ENCODE assay signal across 14 cellular contexts in the genomic region with DNA sequence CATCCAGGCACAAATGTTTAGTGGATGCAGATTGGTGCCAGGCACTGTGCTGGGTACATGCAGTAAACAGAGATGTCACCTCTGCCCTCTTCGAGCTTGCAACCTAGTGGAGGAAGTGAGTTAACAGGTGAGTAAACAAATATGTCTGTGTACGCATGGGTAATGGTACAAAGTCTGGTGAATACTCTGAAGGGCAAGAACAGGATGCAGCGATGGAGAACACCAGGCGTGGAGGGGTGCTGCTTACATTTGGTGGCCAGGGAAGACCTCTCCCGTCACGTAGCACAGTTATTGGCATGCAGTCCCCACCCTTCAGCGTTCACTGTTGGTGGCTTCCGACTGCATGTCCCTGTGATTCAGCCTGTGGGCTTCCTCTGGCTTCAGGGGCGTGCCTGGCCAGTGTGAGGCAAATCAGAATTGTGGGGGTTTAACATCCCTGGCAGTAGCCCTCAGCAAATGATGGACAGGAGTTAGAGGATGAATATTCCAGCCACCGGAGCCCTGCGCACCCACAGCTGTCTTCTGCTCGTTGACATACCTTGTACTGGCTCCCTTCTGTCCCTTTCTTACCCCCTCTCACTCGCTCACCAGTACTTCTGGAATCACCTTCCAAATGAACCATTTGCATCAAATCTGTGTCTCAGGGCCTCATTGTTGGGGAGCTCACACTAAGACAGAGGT. TPM values are rescaled to one million over a fixed set of nuclear protein-coding genes. Genes with fewer than 3 reads are reported as not detected.
A peak's percentile ranks its signal among the peaks of the same experiment; 100 is the strongest.
DNase-seq lines count a peak whose midpoint lies in the region; ATAC-seq and TF ChIP-seq lines count a peak whose summit lies in the region.
"Had no signal": no experiment of that assay in that cellular context is flagged by ENCODE, and none has a peak within 500 bp of the region (broad histone marks: within the 10 kb centered on the region; RNA-seq: fewer than 3 reads in every experiment).

No MANE protein-coding gene starts in this region.

- H3K4me3 Mint-ChIP-seq in WTC11: no peak overlapping the region
- no peak overlapping the region for H3K4me3 Mint-ChIP-seq in memory B cell
- no peak overlapping the region for H3K4me3 Mint-ChIP-seq in activated CD4-positive, alpha-beta T cell treated with anti-CD3 and anti-CD28 coated beads for 36 hours
- H3K4me3 Mint-ChIP-seq: activated CD8-positive, alpha-beta memory T cell treated with anti-CD3 and anti-CD28 coated beads, Interleukin-2, amount 10 ng/mL, durations not matched to agents 7 days and 5 days had no signal

- H3K27me3 ChIP-seq in IMR-90 (ENCODE audit: control insufficient read depth, insufficient read depth, low read length) (peaks cover 26% of the 10 kb centered on the region), brain microvascular endothelial cell (replicated peaks) (no peaks in the 10 kb centered on the region)

- intact Hi-C loops in IMR-90 (cut with micrococcal nuclease): no loop called here
- intact Hi-C loops in activated CD4-positive, alpha-beta T cell treated with anti-CD3 and anti-CD28 coated beads for 36 hours (cut with DNase I, micrococcal nuclease): no loop called here

- peak overlapping the region; percentile 23 for H2AFZ ChIP-seq in IMR-90 (replicated peaks; ENCODE audit: low read length, poor library complexity)

- H3K4ac ChIP-seq in IMR-90 (ENCODE audit: low read depth, low read length): no peak overlapping the region

- no peak overlapping the region for H3K4me3 ChIP-seq in IMR-90 (ENCODE audit: insufficient read depth, low read depth, low read length)
- H3K4me3 ChIP-seq in brain microvascular endothelial cell (ENCODE audit: low read depth, low read length): no peak overlapping the region

- TF ChIP-seq RAD21 in IMR-90 (IDR thresholded peaks at IDR 0.05; ENCODE audit: low read length): no peak

- no peak overlapping the region for H3K27ac ChIP-seq in IMR-90 (ENCODE audit: insufficient read depth, low read length)
- H3K27ac ChIP-seq in brain microvascular endothelial cell: no peak overlapping the region

- CTCF ChIA-PET in IMR-90 (lab: Yijun Ruan, JAX): no interaction called here
- CTCF ChIA-PET in WTC11 (lab: Charles Lee): interaction anchor here (1.0 to 2.4 kb wide), 7 partner anchors 9 to 188 kb away, joined by 3 to 9 read pairs (median 4); no protein-coding TSS in a partner anchor
- CTCF ChIA-PET in activated CD4-positive, alpha-beta T cell treated with anti-CD3 and anti-CD28 coated beads for 36 hours (lab: Charles Lee): interaction anchor here (0.5 to 2.6 kb wide), 5 partner anchors 18 to 210 kb away, joined by 3 to 15 read pairs (median 3); no protein-coding TSS in a partner anchor

- BruUV-seq in IMR-90 (replicated peaks; lab: Mats Ljungman, UMichigan): no TSS peak

- no peaks in the 10 kb centered on the region for H3K9me1 ChIP-seq in IMR-90 (ENCODE audit: insufficient read depth, low read length)

- no peak overlapping the region for H4K8ac ChIP-seq in IMR-90 (ENCODE audit: low read depth in 2 of 2, low read length in 2 of 2)

- POLR2A ChIA-PET in IMR-90 (lab: Charles Lee; ENCODE audit: unreplicated experiment) (no interaction called here), WTC11 (lab: Charles Lee) (no interaction called here)
- POLR2A ChIA-PET in activated CD4-positive, alpha-beta T cell treated with anti-CD3 and anti-CD28 coated beads for 36 hours (lab: Charles Lee): no interaction called here

- no peaks in the 10 kb centered on the region for H3K79me1 ChIP-seq in IMR-90 (ENCODE audit: low read depth in 1 of 2, low read length in 2 of 2)

- no peaks in the 10 kb centered on the region for H4K20me1 ChIP-seq in IMR-90 (ENCODE audit: insufficient read depth, low read length)

- ATAC-seq in IMR-90 (ENCODE audit: low read depth) (no peak), WTC11 (no peak), memory B cell (ENCODE audit: low read depth) (peak; percentile 43), HG03442 (IDR thresholded peaks at IDR 0.05; ENCODE audit: unreplicated experiment) (no peak)
- no peak for ATAC-seq in activated CD4-positive, alpha-beta T cell treated with anti-CD3 and anti-CD28 coated beads for 36 hours
- ATAC-seq: activated CD8-positive, alpha-beta memory T cell treated with anti-CD3 and anti-CD28 coated beads, Interleukin-2, amount 10 ng/mL, durations not matched to agents 7 days and 5 days had no signal

- no peak overlapping the region for H4K5ac ChIP-seq in IMR-90 (ENCODE audit: low read depth, low read length)

- no peak overlapping the region for H3K23ac ChIP-seq in IMR-90 (ENCODE audit: low read depth, low read length)

- no peaks in the 10 kb centered on the region for H3K36me3 Mint-ChIP-seq in WTC11
- H3K36me3 Mint-ChIP-seq in memory B cell: no peaks in the 10 kb centered on the region
- H3K36me3 Mint-ChIP-seq in activated CD4-positive, alpha-beta T cell treated with anti-CD3 and anti-CD28 coated beads for 36 hours (ENCODE audit: low read depth): no peaks in the 10 kb centered on the region
- H3K36me3 Mint-ChIP-seq: activated CD8-positive, alpha-beta memory T cell treated with anti-CD3 and anti-CD28 coated beads, Interleukin-2, amount 10 ng/mL, durations not matched to agents 7 days and 5 days had no signal

- H3K9me3 Mint-ChIP-seq in WTC11 (no peaks in the 10 kb centered on the region), memory B cell (no peaks in the 10 kb centered on the region)
- no peaks in the 10 kb centered on the region for H3K9me3 Mint-ChIP-seq in activated CD4-positive, alpha-beta T cell treated with anti-CD3 and anti-CD28 coated beads for 36 hours (ENCODE audit: low read depth)

- no peak overlapping the region for H2BK15ac ChIP-seq in IMR-90 (ENCODE audit: low read depth, low read length)

- no peak overlapping the region for H3K9ac ChIP-seq in IMR-90 (ENCODE audit: low read depth, low read length)

- dilution Hi-C loops in IMR-90 (cut with HindIII; ENCODE audit: low sequenced_read_pairs, unreplicated experiment): no loop called here

- H2BK120ac ChIP-seq in IMR-90 (ENCODE audit: low read depth, low read length): no peak overlapping the region

- no peak overlapping the region for H2BK20ac ChIP-seq in IMR-90 (ENCODE audit: low read depth, low read length)

- in situ Hi-C loops in IMR-90 (cut with MboI; ENCODE audit: low sequenced_read_pairs) (no loop called here), brain microvascular endothelial cell (cut with HindIII; ENCODE audit: low pct_ligation_motif_present, low sequenced_read_pairs) (no loop called here)

- peak; percentile 70 for DNase-seq in COLO668 (lab: John Stamatoyannopoulos, UW; ENCODE audit: unreplicated experiment)
- DNase-seq in IMR-90: no peak
- peak; percentile 4 for DNase-seq in WTC11 (ENCODE audit: low spot score)
- DNase-seq in memory B cell (ENCODE audit: low spot score in 2 of 2): no peak
- DNase-seq in brain microvascular endothelial cell: no peak
- DNase-seq in activated CD4-positive, alpha-beta T cell treated with anti-CD3 and anti-CD28 coated beads for 36 hours: no peak
- DNase-seq in glomerular visceral epithelial cell (ENCODE audit: extremely low spot score): no peak
- DNase-seq: activated CD8-positive, alpha-beta memory T cell treated with anti-CD3 and anti-CD28 coated beads, Interleukin-2, amount 10 ng/mL, durations not matched to agents 7 days and 5 days; activated naive CD4-positive, alpha-beta T cell treated with Interleukin-2 at 50 U/mL for 16 hours; Caco-2; erythroblast; NK-92 treated with Interleukin-12 subunit alpha and Interleukin-12 subunit beta, amount 100 ng/mL, for 24 hours; T-helper 1 cell had no signal

- no peak for TF ChIP-seq POLR2A in IMR-90 (IDR thresholded peaks at IDR 0.05; ENCODE audit: low read depth, low read length)

- no peak overlapping the region for H3K18ac ChIP-seq in IMR-90 (ENCODE audit: low read depth, low read length)

- no peaks in the 10 kb centered on the region for H3K4me1 ChIP-seq in IMR-90 (ENCODE audit: control insufficient read depth, insufficient read depth, low read length)
- H3K4me1 ChIP-seq: Caco-2 had no signal

- no peak overlapping the region for H4K91ac ChIP-seq in IMR-90 (ENCODE audit: insufficient read depth, low read depth, low read length)

- no peak overlapping the region for H3K56ac ChIP-seq in IMR-90 (ENCODE audit: extremely low read depth, insufficient read depth, low read length)

- H3K27me3 Mint-ChIP-seq in WTC11 (ENCODE audit: low read depth) (peaks cover 63% of the 10 kb centered on the region), memory B cell (peaks cover 12% of the 10 kb centered on the region)
- no peaks in the 10 kb centered on the region for H3K27me3 Mint-ChIP-seq in activated CD4-positive, alpha-beta T cell treated with anti-CD3 and anti-CD28 coated beads for 36 hours

- 40% methylated on average over 1 of the region's 13 CpGs; no CpG with 5 or more reads in 1 of the 2 experiments for WGBS in IMR-90 (ENCODE audit: extremely low coverage in 2 of 2, insufficient read length in 1 of 2), 2 experiments

- H3K4me1 Mint-ChIP-seq in WTC11: peaks cover 31% of the 10 kb centered on the region
- peaks cover 12% of the 10 kb centered on the region for H3K4me1 Mint-ChIP-seq in memory B cell
- no peaks in the 10 kb centered on the region for H3K4me1 Mint-ChIP-seq in activated CD4-positive, alpha-beta T cell treated with anti-CD3 and anti-CD28 coated beads for 36 hours
- H3K4me1 Mint-ChIP-seq: activated CD8-positive, alpha-beta memory T cell treated with anti-CD3 and anti-CD28 coated beads, Interleukin-2, amount 10 ng/mL, durations not matched to agents 7 days and 5 days had no signal

- no peaks in the 10 kb centered on the region for H3K9me3 ChIP-seq in IMR-90 (ENCODE audit: control insufficient read depth, insufficient read depth, low read length)
- H3K9me3 ChIP-seq: Caco-2 had no signal

- H3K14ac ChIP-seq in IMR-90 (replicated peaks; ENCODE audit: low read depth, low read length): no peak overlapping the region

- no peak for TF ChIP-seq CTCF in IMR-90 (conservative IDR thresholded peaks at IDR 0.05; ENCODE audit: low read depth, low read length)
- no peak for TF ChIP-seq CTCF in WTC11 (IDR thresholded peaks at IDR 0.05)
- TF ChIP-seq CTCF in brain microvascular endothelial cell (IDR thresholded peaks at IDR 0.05; ENCODE audit: low read depth, low read length, missing control alignments): no peak

- no peak overlapping the region for H2AK5ac ChIP-seq in IMR-90 (ENCODE audit: low read depth, low read length)

- H3K36me3 ChIP-seq in IMR-90 (ENCODE audit: control insufficient read depth, insufficient read depth, low read length) (no peaks in the 10 kb centered on the region), brain microvascular endothelial cell (replicated peaks) (no peaks in the 10 kb centered on the region)

- H3K4me2 ChIP-seq in IMR-90 (ENCODE audit: low read depth, low read length): no peak overlapping the region

- H3K27ac Mint-ChIP-seq in WTC11: no peak overlapping the region
- H3K27ac Mint-ChIP-seq in memory B cell: no peak overlapping the region
- H3K27ac Mint-ChIP-seq in activated CD4-positive, alpha-beta T cell treated with anti-CD3 and anti-CD28 coated beads for 36 hours: no peak overlapping the region
- H3K27ac Mint-ChIP-seq: activated CD8-positive, alpha-beta memory T cell treated with anti-CD3 and anti-CD28 coated beads, Interleukin-2, amount 10 ng/mL, durations not matched to agents 7 days and 5 days had no signal

- no peak overlapping the region for H2AK9ac ChIP-seq in IMR-90 (replicated peaks; ENCODE audit: low read depth, low read length, poor library complexity)

- H2BK5ac ChIP-seq in IMR-90 (ENCODE audit: low read depth, low read length, poor library complexity, severe bottlenecking): no peak overlapping the region

RNA-seq across cellular contexts. Expression of gene HDAC11, which starts 9.1 kb away (rescaled TPM):
- total RNA-seq in IMR-90 (2012; rRNA removed) (6.1 and 9.1 TPM in 2 replicates), WTC11 (2021) (11.5 to 12.5 TPM (median 12.0 TPM) in 3 replicates)
- polyA plus RNA-seq in IMR-90 (2012; rRNA removed): 10.8 and 11.4 TPM in 2 replicates
- polyA plus RNA-seq in IMR-90 (2012; cell fraction: cytosol; rRNA removed): 7.6 and 13.4 TPM in 2 replicates
- 8.5 and 13.0 TPM in 2 replicates for polyA plus RNA-seq in IMR-90 (2012; cell fraction: nucleus; rRNA removed; ENCODE audit: low replicate concordance)
- total RNA-seq in activated CD4-positive, alpha-beta T cell treated with anti-CD3 and anti-CD28 coated beads for 36 hours: 1 to 10 TPM; 3.4 to 4.1 TPM

RNA-seq across cellular contexts. Expression of gene NUP210, which starts 50.9 kb away (rescaled TPM):
- total RNA-seq in IMR-90 (2012; rRNA removed): under 0.01 TPM in 1 of 2 replicates, not detected in the other
- polyA plus RNA-seq in IMR-90 (2012; rRNA removed): 0.03 and 0.04 TPM in 2 replicates
- 0.03 and 0.04 TPM in 2 replicates for polyA plus RNA-seq in IMR-90 (2012; cell fraction: cytosol; rRNA removed)
- polyA plus RNA-seq in IMR-90 (2012; cell fraction: nucleus; rRNA removed; ENCODE audit: low replicate concordance): 0.03 and 0.17 TPM in 2 replicates
- 59.2 to 69.9 TPM (median 69.8 TPM) in 3 replicates for total RNA-seq in WTC11 (2021)
- 100 to 1,000 TPM; 117 to 123 TPM for total RNA-seq in activated CD4-positive, alpha-beta T cell treated with anti-CD3 and anti-CD28 coated beads for 36 hours

Comparison
In these comparisons a context has a peak if more than half of its experiments do, and no peak if none do; other contexts are left out.
1. DNase-seq: peak in COLO668 (single experiment) and WTC11 (single experiment); none in IMR-90 (single experiment), memory B cell (0 of 2), brain microvascular endothelial cell (single experiment), activated CD4-positive, alpha-beta T cell treated with anti-CD3 and anti-CD28 coated beads for 36 hours (single experiment) and glomerular visceral epithelial cell (single experiment).
2. RNA of gene NUP210, which starts 50.9 kb away (total RNA-seq): 117 to 123 TPM in activated CD4-positive, alpha-beta T cell treated with anti-CD3 and anti-CD28 coated beads for 36 hours and 59.2 to 69.9 TPM in WTC11; under 0.01 TPM in IMR-90; every median in the first group is over 10 times any median in the second.